1 cellular context compared by ENCODE assay signal in genomic region chr10:44902838-44903545, GRCh38.
TF ChIP-seq lines count a peak whose summit lies in the region.

No MANE protein-coding gene starts in this region.

TF ChIP-seq in HEK293, 187 proteins besides CTCF, POLR2A, EP300 and RAD21 (continued from another document):
- TF ChIP-seq ZBTB44 (tag by site-specific recombination; IDR thresholded peaks at IDR 0.05) (no peak), ZSCAN16 (tag by site-specific recombination; IDR thresholded peaks at IDR 0.05) (no peak), ZFP69B (tag by site-specific recombination; IDR thresholded peaks at IDR 0.05) (0 out of 2 replicates have a peak, but pooled peaks have one; percentile 35), ZSCAN18 (tag by site-specific recombination; IDR thresholded peaks at IDR 0.05) (no peak), ZNF544 (tag by site-specific recombination; IDR thresholded peaks at IDR 0.05) (no peak), ZNF121 (tag by site-specific recombination; IDR thresholded peaks at IDR 0.05) (no peak), RBAK (tag by site-specific recombination; IDR thresholded peaks at IDR 0.05) (no peak), ZNF639 (tag by site-specific recombination; IDR thresholded peaks at IDR 0.05) (peak; percentile 68; the same call in 1 of the 2 replicates), ZNF394 (tag by site-specific recombination; IDR thresholded peaks at IDR 0.05; ENCODE audit: borderline replicate concordance) (0 out of 2 replicates have a peak, but pooled peaks have one; percentile 20), ZNF18 (tag by site-specific recombination; IDR thresholded peaks at IDR 0.05) (no peak), ZNF660 (tag by site-specific recombination; IDR thresholded peaks at IDR 0.05) (no peak), HIC1 (tag by site-specific recombination; IDR thresholded peaks at IDR 0.05) (peak; percentile 65; the same call in 1 of the 2 replicates), ZNF433 (tag by site-specific recombination; IDR thresholded peaks at IDR 0.05; ENCODE audit: low read depth) (no peak), ZNF426 (tag by site-specific recombination; IDR thresholded peaks at IDR 0.05) (no peak), GLI4 (tag by site-specific recombination; IDR thresholded peaks at IDR 0.05) (no peak), ZNF10 (tag by site-specific recombination; IDR thresholded peaks at IDR 0.05) (peak; percentile 75; the same call in 1 of the 2 replicates), ZNF274 (IDR thresholded peaks at IDR 0.05; ENCODE audit: low read length) (no peak), ZNF274 (tag by site-specific recombination; IDR thresholded peaks at IDR 0.05; ENCODE audit: borderline replicate concordance) (no peak), ZNF140 (tag by site-specific recombination; IDR thresholded peaks at IDR 0.05) (no peak), REPIN1 (tag by site-specific recombination; IDR thresholded peaks at IDR 0.05; ENCODE audit: low read depth) (no peak), ZNF768 (tag by site-specific recombination; IDR thresholded peaks at IDR 0.05) (no peak), ZBTB20 (tag by site-specific recombination; IDR thresholded peaks at IDR 0.05) (peak; percentile 45; the same call in 1 of the 2 replicates)
